ENCODE assay signal across 2 cellular contexts in genomic region chr3:28134792-28135375, GRCh38.
A peak's percentile ranks its signal among the peaks of the same experiment; 100 is the strongest.
TF ChIP-seq lines count a peak whose summit lies in the region.

No MANE protein-coding gene starts in this region.

TF ChIP-seq in GM12878, 131 proteins besides CTCF, POLR2A, EP300 and RAD21:
- TF ChIP-seq ZNF687 (IDR thresholded peaks at IDR 0.05) = 0 out of 2 replicates have a peak, but pooled peaks have one; percentile 16
- peak; percentile 59; the same call in 1 of the 2 replicates for TF ChIP-seq DPF2 (IDR thresholded peaks at IDR 0.05)
- TF ChIP-seq IKZF2 (IDR thresholded peaks at IDR 0.05) = peak; percentile 24 to 60; a peak in 3 of 4 replicates
- peak; percentile 58; the same call in 1 of the 2 replicates for TF ChIP-seq SPI1 (IDR thresholded peaks at IDR 0.05; ENCODE audit: borderline replicate concordance, insufficient read depth, low read depth, low read length)
- peak; percentile 56 for TF ChIP-seq IKZF1 (conservative IDR thresholded peaks at IDR 0.05)
- TF ChIP-seq KDM1A (IDR thresholded peaks at IDR 0.05; ENCODE audit: borderline replicate concordance) = no peak
- TF ChIP-seq MLLT1 (IDR thresholded peaks at IDR 0.05) = no peak; the same call in 1 of the 2 replicates
- no peak for TF ChIP-seq SMARCA5 (IDR thresholded peaks at IDR 0.05)
- no peak for TF ChIP-seq ZSCAN29 (IDR thresholded peaks at IDR 0.05)
- TF ChIP-seq HDAC2 (IDR thresholded peaks at IDR 0.05) = no peak

TF ChIP-seq in SK-N-SH, 30 proteins besides CTCF, POLR2A, EP300 and RAD21 (continued from another document):
- TF ChIP-seq REST (IDR thresholded peaks at IDR 0.05; ENCODE audit: low read depth, low read length) = no peak
- TF ChIP-seq NRF1 (IDR thresholded peaks at IDR 0.05; ENCODE audit: low read depth, low read length) = no peak
- TF ChIP-seq CHD2 (IDR thresholded peaks at IDR 0.05; ENCODE audit: low read length, partially characterized antibody) = no peak
- TF ChIP-seq PBX3 (IDR thresholded peaks at IDR 0.05) = no peak
- no peak for TF ChIP-seq FOSL2 (IDR thresholded peaks at IDR 0.05; ENCODE audit: borderline replicate concordance, low read depth)
- no peak for TF ChIP-seq TEAD4 (IDR thresholded peaks at IDR 0.05; ENCODE audit: borderline replicate concordance, insufficient read depth)
- no peak for TF ChIP-seq USF2 (IDR thresholded peaks at IDR 0.05; ENCODE audit: borderline replicate concordance, low read depth, low read length)
- TF ChIP-seq EZH2phosphoT487 (IDR thresholded peaks at IDR 0.05; ENCODE audit: borderline replicate concordance, low read depth) = no peak
- no peak for TF ChIP-seq NFIC (IDR thresholded peaks at IDR 0.05; ENCODE audit: borderline replicate concordance)
- TF ChIP-seq FOXM1 (IDR thresholded peaks at IDR 0.05; ENCODE audit: low read depth) = no peak
- TF ChIP-seq RFX5 (IDR thresholded peaks at IDR 0.05; ENCODE audit: low read length) = no peak
- TF ChIP-seq YY1 (IDR thresholded peaks at IDR 0.05; ENCODE audit: low read depth) = no peak
- TF ChIP-seq RXRA (IDR thresholded peaks at IDR 0.05; ENCODE audit: borderline replicate concordance, low read depth) = no peak
- no peak for TF ChIP-seq ELF1 (IDR thresholded peaks at IDR 0.05)
- no peak for TF ChIP-seq SMC3 (IDR thresholded peaks at IDR 0.05; ENCODE audit: low read depth, low read length)
